Comparison of ENCODE assay signal across 26 cellular contexts in genomic region chr16:25311039-25311438, GRCh38.
"Had no signal": no experiment of that assay in that cellular context is flagged by ENCODE, and none has a peak within 500 bp of the region (broad histone marks: within the 10 kb centered on the region; RNA-seq: fewer than 3 reads in every experiment).

No MANE protein-coding gene starts in this region.

- H3K4me3 ChIP-seq: colonic mucosa, coronary artery, dorsolateral prefrontal cortex, esophagus muscularis mucosa, esophagus squamous epithelium, gastrocnemius medialis, gastroesophageal sphincter, heart left ventricle, heart right ventricle had no signal

- FAIRE-seq: colon, endothelial cell of umbilical vein had no signal

- DNase-seq: colonic mucosa; cortex of kidney; dermis blood vessel endothelial cell; dorsolateral prefrontal cortex; effector CD4-positive, alpha-beta T cell; effector CD8-positive, alpha-beta T cell; effector memory CD4-positive, alpha-beta T cell; effector memory CD8-positive, alpha-beta T cell; erythroblast; esophagus squamous epithelium; foreskin fibroblast; foreskin keratinocyte; foreskin melanocyte; gastrocnemius medialis; glutamatergic neuron; head of caudate nucleus; heart left ventricle; heart right ventricle had no signal

- H3K36me3 ChIP-seq: colonic mucosa, esophagus muscularis mucosa, esophagus squamous epithelium, gastrocnemius medialis, gastroesophageal sphincter, heart left ventricle, heart right ventricle had no signal

- H3K27me3 Mint-ChIP-seq: dendritic cell treated with granulocyte-macrophage colony-stimulating factor and Interleukin-4, amounts not matched to agents 40 ng/mL and 50 ng/mL, for 4 days had no signal

- H3K27ac ChIP-seq: colonic mucosa, coronary artery, dorsolateral prefrontal cortex, epithelial cell of prostate, esophagus muscularis mucosa, esophagus squamous epithelium, foreskin keratinocyte, gastrocnemius medialis, gastroesophageal sphincter, heart left ventricle, heart right ventricle had no signal

- ATAC-seq: effector memory CD8-positive, alpha-beta T cell; esophagus mucosa; foreskin keratinocyte; gastrocnemius medialis; gastroesophageal sphincter; heart left ventricle; heart right ventricle had no signal

- H3K9me3 ChIP-seq: colonic mucosa had no signal

- H3K27ac Mint-ChIP-seq: dendritic cell treated with granulocyte-macrophage colony-stimulating factor and Interleukin-4, amounts not matched to agents 40 ng/mL and 50 ng/mL, for 4 days; effector memory CD8-positive, alpha-beta T cell had no signal

- H3K4me3 Mint-ChIP-seq: dendritic cell treated with granulocyte-macrophage colony-stimulating factor and Interleukin-4, amounts not matched to agents 40 ng/mL and 50 ng/mL, for 4 days; effector memory CD8-positive, alpha-beta T cell had no signal

- H3K27me3 ChIP-seq: colonic mucosa, dorsolateral prefrontal cortex, esophagus muscularis mucosa, esophagus squamous epithelium, foreskin keratinocyte, gastrocnemius medialis, gastroesophageal sphincter, heart left ventricle, heart right ventricle had no signal

- H3K4me1 ChIP-seq: colonic mucosa, esophagus muscularis mucosa, esophagus squamous epithelium, foreskin keratinocyte, gastrocnemius medialis, gastroesophageal sphincter, heart left ventricle, heart right ventricle had no signal
